1 cellular context compared by ENCODE assay signal in genomic region chr2:231360401-231360800, GRCh38.
TF ChIP-seq lines count a peak whose summit lies in the region.

No MANE protein-coding gene starts in this region.

TF ChIP-seq in GM23338, 12 proteins besides CTCF, POLR2A, EP300 and RAD21 (continued from another document):
- TF ChIP-seq ZNF462 (CRISPR knock-in tag; IDR thresholded peaks at IDR 0.05) (no peak), ZNF331 (CRISPR knock-in tag; IDR thresholded peaks at IDR 0.05; ENCODE audit: low read depth) (no peak), REST (IDR thresholded peaks at IDR 0.05; ENCODE audit: unreplicated experiment) (no peak), STAT1 (IDR thresholded peaks at IDR 0.05; ENCODE audit: unreplicated experiment) (no peak), POLR2AphosphoS5 (IDR thresholded peaks at IDR 0.05; ENCODE audit: low read depth) (no peak), ETS1 (IDR thresholded peaks at IDR 0.05) (no peak), JUNB (IDR thresholded peaks at IDR 0.05; ENCODE audit: unreplicated experiment) (no peak), ZNF114 (CRISPR knock-in tag; IDR thresholded peaks at IDR 0.05) (no peak), CREB1 (CRISPR knock-in tag; IDR thresholded peaks at IDR 0.05; ENCODE audit: low read depth) (no peak)
